Comparison of ENCODE assay signal across 25 cellular contexts in the genomic region with DNA sequence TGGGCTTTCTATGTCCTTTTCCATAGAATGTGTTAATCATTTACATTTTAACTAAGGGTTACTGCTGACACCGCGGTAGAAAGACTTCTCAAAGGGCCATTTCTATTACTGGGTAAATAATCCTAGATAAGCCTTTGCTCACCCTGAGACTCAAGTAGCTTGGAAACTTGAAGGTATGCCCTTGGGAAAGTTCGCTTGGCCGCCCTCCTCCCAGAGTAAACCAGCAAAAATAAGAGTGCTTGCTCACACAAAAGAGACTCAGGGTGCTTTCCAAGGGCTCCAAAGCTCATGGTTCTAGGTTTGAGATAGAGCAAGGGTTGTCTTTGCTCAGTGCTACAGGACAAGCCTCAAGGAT.
DNase-seq lines count a peak whose midpoint lies in the region; ATAC-seq and TF ChIP-seq lines count a peak whose summit lies in the region.
"Had no signal": no experiment of that assay in that cellular context is flagged by ENCODE, and none has a peak within 500 bp of the region (broad histone marks: within the 10 kb centered on the region; RNA-seq: fewer than 3 reads in every experiment).

No MANE protein-coding gene starts in this region.

- intact Hi-C loops in cardiac septum (cut with DNase I) = no loop called here
- intact Hi-C loops in Right ventricle myocardium superior (cut with DNase I) = no loop called here
- intact Hi-C loops in upper lobe of right lung (cut with DNase I) = no loop called here
- intact Hi-C loops in gastrocnemius medialis (cut with DNase I; ENCODE audit: low total_unique reads) = no loop called here

- H3K27ac ChIP-seq in iPS-20b (ENCODE audit: low read length) = no peak overlapping the region
- H3K27ac ChIP-seq in upper lobe of right lung = peak overlapping the region; percentile 79
- H3K27ac ChIP-seq in gastrocnemius medialis = no peak overlapping the region
- H3K27ac ChIP-seq: A549 had no signal

- TF ChIP-seq CTCF in nephron (IDR thresholded peaks at IDR 0.05; ENCODE audit: unreplicated experiment in 3 of 3) (no peak), upper lobe of right lung (IDR thresholded peaks at IDR 0.05) (no peak), gastrocnemius medialis (IDR thresholded peaks at IDR 0.05 in 4 of 5, conservative IDR thresholded peaks at IDR 0.05 in 1 of 5) (no peak)

- H3K36me3 Mint-ChIP-seq in nephron (ENCODE audit: low read depth) = no peaks in the 10 kb centered on the region
- H3K36me3 Mint-ChIP-seq: CD8-positive, alpha-beta T cell had no signal

- H3K36me3 ChIP-seq in iPS-20b (ENCODE audit: insufficient read depth, low read depth, low read length) = no peaks in the 10 kb centered on the region
- H3K36me3 ChIP-seq in upper lobe of right lung = no peaks in the 10 kb centered on the region
- no peaks in the 10 kb centered on the region for H3K36me3 ChIP-seq in gastrocnemius medialis

- H3K4me1 ChIP-seq in iPS-20b (ENCODE audit: insufficient read depth, low read length) = peaks cover 19% of the 10 kb centered on the region; the same call in 1 of the 2 replicates
- peaks cover 4% of the 10 kb centered on the region for H3K4me1 ChIP-seq in upper lobe of right lung
- H3K4me1 ChIP-seq in gastrocnemius medialis = no peaks in the 10 kb centered on the region
- H3K4me1 ChIP-seq: A549 had no signal

- no peak for TF ChIP-seq POLR2A in gastrocnemius medialis (IDR thresholded peaks at IDR 0.05)

- H3K27ac Mint-ChIP-seq in nephron = peak overlapping the region; percentile 20 to 95 (median 70)
- H3K27ac Mint-ChIP-seq: activated T-cell treated with anti-CD3 and anti-CD28 coated beads, Interleukin-2, amount 50 U/mL, for 24 hours; CD8-positive, alpha-beta T cell; naive B cell; T-helper 17 cell had no signal

- H3K9me3 ChIP-seq in iPS-20b (ENCODE audit: insufficient read depth, low read depth, low read length) (no peaks in the 10 kb centered on the region), upper lobe of right lung (no peaks in the 10 kb centered on the region), gastrocnemius medialis (no peaks in the 10 kb centered on the region)
- H3K9me3 ChIP-seq: A549 had no signal

- no peak overlapping the region for H3K4me3 Mint-ChIP-seq in nephron
- H3K4me3 Mint-ChIP-seq: activated T-cell treated with anti-CD3 and anti-CD28 coated beads, Interleukin-2, amount 50 U/mL, for 24 hours; CD8-positive, alpha-beta T cell; naive B cell; T-helper 17 cell had no signal

- ATAC-seq in Right ventricle myocardium superior (ENCODE audit: poor library complexity) (no peak), upper lobe of right lung (peak; percentile 88), gastrocnemius medialis (no peak)
- ATAC-seq: A549; CD8-positive, alpha-beta T cell; HepG2; SK-N-SH treated with all-trans-retinoic acid at 6 μM for 48 hours; T-helper 17 cell had no signal

- H3K4me1 Mint-ChIP-seq in nephron = no peaks in the 10 kb centered on the region

- peaks cover 6% of the 10 kb centered on the region for H3K27me3 Mint-ChIP-seq in nephron (ENCODE audit: low read depth)

- peak; percentile 29 for DNase-seq in cardiac septum (ENCODE audit: low spot score)
- DNase-seq in Right ventricle myocardium superior = no peak
- DNase-seq in upper lobe of right lung = peak; percentile 74
- no peak for DNase-seq in DMS79 (lab: John Stamatoyannopoulos, UW)
- DNase-seq in gastrocnemius medialis = no peak
- no peak for DNase-seq in NCI-H446 treated with DMSO at 0.1 percent for 48 hours (lab: John Stamatoyannopoulos, UW)
- DNase-seq: activated CD8-positive, alpha-beta memory T cell treated with anti-CD3 and anti-CD28 coated beads for 24 hours; activated T-cell treated with anti-CD3 and anti-CD28 coated beads, Interleukin-2, amount 50 U/mL, for 24 hours; AML-193; CD8-positive, alpha-beta T cell; DMS153; GDM1; Kasumi-1; kidney glomerular epithelial cell; mesenchymal stem cell; MV-4-11; naive B cell; NCI-H1436 treated with DMSO at 0.1 percent for 48 hours; stimulated activated naive CD4-positive, alpha-beta T cell treated with Interleukin-2 at 50 U/mL for 16 hours; T-helper 17 cell had no signal

- in situ Hi-C loops in gastrocnemius medialis (cut with MboI; ENCODE audit: low sequenced_read_pairs in 4 of 4) = loop anchor here in 1 of 4 donors (25.0 kb wide), 1 partner anchor 106 kb away; no protein-coding TSS in a partner anchor

- H3K4me3 ChIP-seq in iPS-20b (ENCODE audit: low read length) = peak overlapping the region; percentile 51
- no peak overlapping the region for H3K4me3 ChIP-seq in upper lobe of right lung
- no peak overlapping the region for H3K4me3 ChIP-seq in gastrocnemius medialis
- H3K4me3 ChIP-seq: A549 had no signal

- peaks cover 5% of the 10 kb centered on the region for H3K9me3 Mint-ChIP-seq in nephron
- H3K9me3 Mint-ChIP-seq: CD8-positive, alpha-beta T cell had no signal

- H3K27me3 ChIP-seq in iPS-20b (ENCODE audit: insufficient read depth, low read length) (peaks cover 19% of the 10 kb centered on the region; the same call in 1 of the 2 replicates), upper lobe of right lung (no peaks in the 10 kb centered on the region), gastrocnemius medialis (peaks cover 0 to 2% (median 0%) of the 10 kb centered on the region in 3 donors)

- H3K9ac ChIP-seq in iPS-20b (ENCODE audit: low read depth, low read length) = no peak overlapping the region

Comparison
In these comparisons a context has a peak if more than half of its experiments do, and no peak if none do; other contexts are left out.
1. DNase-seq: peak in cardiac septum (single experiment) and upper lobe of right lung (single experiment); none in Right ventricle myocardium superior (single experiment), DMS79 (single experiment), gastrocnemius medialis (0 of 2) and NCI-H446 treated with DMSO at 0.1 percent for 48 hours (single experiment).